In the genomic region with DNA sequence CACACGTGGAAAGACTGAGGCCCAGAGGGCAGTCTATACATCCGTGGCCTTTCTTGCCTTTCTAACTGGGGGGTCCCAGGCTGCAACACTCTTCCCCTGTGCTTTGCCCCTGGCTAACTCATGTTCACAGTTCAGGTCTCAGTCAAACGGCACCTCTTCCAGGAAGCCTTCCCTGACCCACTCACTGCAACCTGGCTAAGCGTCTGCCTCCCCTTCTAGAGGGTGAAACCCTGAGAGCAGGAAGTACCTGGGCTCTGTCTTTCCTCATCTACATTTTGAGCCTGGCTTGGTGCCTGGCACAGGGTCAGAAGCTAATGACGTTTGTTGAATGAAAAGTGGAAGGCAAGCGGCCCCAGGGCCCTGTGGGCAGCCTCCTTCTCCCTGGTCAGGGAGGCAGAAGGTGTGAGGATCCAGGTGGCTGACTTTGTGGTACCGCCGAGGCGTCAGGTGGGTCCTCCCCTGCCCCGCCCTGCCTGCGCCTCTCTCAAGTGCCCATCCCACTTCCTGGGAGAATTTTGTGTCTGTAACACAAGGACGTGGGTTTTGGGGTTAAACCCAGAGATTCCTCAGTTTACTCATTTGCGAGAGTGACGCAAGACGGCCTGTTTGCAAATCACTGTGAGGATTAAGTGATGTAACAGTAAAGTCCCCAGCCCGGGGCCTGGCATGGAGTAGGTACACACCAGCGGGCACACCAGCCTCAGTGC, we compare ENCODE assay signal across 12 cellular contexts. TPM values are rescaled to one million over a fixed set of nuclear protein-coding genes. Genes with fewer than 3 reads are reported as not detected.
DNase-seq lines count a peak whose midpoint lies in the region; ATAC-seq lines count a peak whose summit lies in the region.
"Had no signal": no experiment of that assay in that cellular context is flagged by ENCODE, and none has a peak within 500 bp of the region (broad histone marks: within the 10 kb centered on the region; RNA-seq: fewer than 3 reads in every experiment).

No MANE protein-coding gene starts in this region.

- peaks cover 8 to 11% of the 10 kb centered on the region in 2 donors for H3K4me1 Mint-ChIP-seq in effector memory CD8-positive, alpha-beta T cell (ENCODE audit: low read depth in 2 of 2)

- DNase-seq in RPMI8226: peak; percentile 63
- peak in 1 of 3 experiments; percentile 6 for DNase-seq in effector memory CD8-positive, alpha-beta T cell
- no peak for DNase-seq in neuronal stem cell (ENCODE audit: low spot score)
- DNase-seq in NCI-H2107 (lab: John Stamatoyannopoulos, UW): no peak
- DNase-seq in amygdala (lab: John Stamatoyannopoulos, UW): no peak
- DNase-seq in C1 segment of cervical spinal cord (lab: John Stamatoyannopoulos, UW): no peak
- DNase-seq: activated gamma-delta T cell, NCI-H1930, PC-9 had no signal

- H3K9me3 ChIP-seq in ES-I3 (ENCODE audit: control insufficient read depth, insufficient read depth, low read length) (no peaks in the 10 kb centered on the region), neuronal stem cell (replicated peaks in 1 of 2; ENCODE audit: control insufficient read depth in 2 of 2, insufficient read depth in 1 of 2, low read depth in 1 of 2, low read length in 2 of 2) (no peaks in the 10 kb centered on the region)
- H3K9me3 ChIP-seq: right atrium auricular region, vagina had no signal

- no peak overlapping the region for H2BK15ac ChIP-seq in neuronal stem cell (ENCODE audit: low read length)

- H2BK5ac ChIP-seq in neuronal stem cell (ENCODE audit: low read length): no peak overlapping the region

- H3K18ac ChIP-seq in neuronal stem cell (ENCODE audit: low read length): peak overlapping the region; percentile 76

- H3K14ac ChIP-seq in neuronal stem cell (ENCODE audit: low read length): no peak overlapping the region

- no peaks in the 10 kb centered on the region for H3K36me3 Mint-ChIP-seq in effector memory CD8-positive, alpha-beta T cell (ENCODE audit: insufficient read depth)

- H3K9ac ChIP-seq in ES-I3 (ENCODE audit: low read depth, low read length) (peak overlapping the region; percentile 58; the same call in 1 of the 2 replicates), neuronal stem cell (ENCODE audit: low read depth, low read length, poor library complexity) (no peak overlapping the region)

- H2AK5ac ChIP-seq in neuronal stem cell (ENCODE audit: low read depth, low read length): no peak overlapping the region

- no peak for ATAC-seq in effector memory CD8-positive, alpha-beta T cell (replicated peaks)

- H3K4ac ChIP-seq in neuronal stem cell (ENCODE audit: low read length): no peak overlapping the region

- H3K27me3 Mint-ChIP-seq in effector memory CD8-positive, alpha-beta T cell: no peaks in the 10 kb centered on the region

- H3K4me1 ChIP-seq in ES-I3 (ENCODE audit: insufficient read depth, low read length) (peaks cover 19% of the 10 kb centered on the region; the same call in 1 of the 2 replicates), neuronal stem cell (ENCODE audit: control insufficient read depth in 2 of 2, insufficient read depth in 1 of 2, low read depth in 1 of 2, low read length in 2 of 2) (peaks cover 10% of the 10 kb centered on the region in 2 donors)

- no peak overlapping the region for H3K4me3 ChIP-seq in neuronal stem cell (ENCODE audit: low read length in 2 of 2)

- no peak overlapping the region for H2BK12ac ChIP-seq in neuronal stem cell (ENCODE audit: low read length)

- H2AFZ ChIP-seq in neuronal stem cell (ENCODE audit: low read length): peak overlapping the region; percentile 91
- H2AFZ ChIP-seq: PC-9 had no signal

- peak overlapping the region; percentile 72 to 76 for H3K4me3 Mint-ChIP-seq in effector memory CD8-positive, alpha-beta T cell

- no CpG with 5 or more reads among the region's 17 CpGs for WGBS in neuronal stem cell (ENCODE audit: extremely low coverage in 2 of 2, insufficient read length in 2 of 2, insufficient replicate concordance in 1 of 2), 2 donors

- no peak overlapping the region for H3K4me2 ChIP-seq in neuronal stem cell (ENCODE audit: insufficient read depth, low read length, poor library complexity, severe bottlenecking)

- H3K23ac ChIP-seq in neuronal stem cell (ENCODE audit: low read depth, low read length, poor library complexity): no peak overlapping the region

- H2BK120ac ChIP-seq in neuronal stem cell (ENCODE audit: low read depth, low read length): no peak overlapping the region

- H4K8ac ChIP-seq in neuronal stem cell (ENCODE audit: low read depth, low read length): no peak overlapping the region

- H3K27ac ChIP-seq in neuronal stem cell (replicated peaks; ENCODE audit: low read length): no peak overlapping the region
- H3K27ac ChIP-seq: PC-9, right atrium auricular region had no signal

- H3K27me3 ChIP-seq in neuronal stem cell (ENCODE audit: control insufficient read depth in 3 of 3, insufficient read depth in 3 of 3, low read depth in 1 of 3, low read length in 3 of 3): peaks cover 0 to 31% (median 3%) of the 10 kb centered on the region in 3 experiments
- H3K27me3 ChIP-seq: right atrium auricular region, vagina had no signal

- no peaks in the 10 kb centered on the region for H3K79me1 ChIP-seq in neuronal stem cell (ENCODE audit: low read depth, low read length)

- no peaks in the 10 kb centered on the region for H3K9me3 Mint-ChIP-seq in effector memory CD8-positive, alpha-beta T cell

- H3K36me3 ChIP-seq in ES-I3 (ENCODE audit: insufficient read depth, low read length): no peaks in the 10 kb centered on the region; the same call in 1 of the 2 replicates
- H3K36me3 ChIP-seq in neuronal stem cell (replicated peaks in 1 of 2; ENCODE audit: control insufficient read depth in 2 of 2, insufficient read depth in 2 of 2, low read length in 2 of 2): no peaks in the 10 kb centered on the region
- H3K36me3 ChIP-seq: right atrium auricular region, vagina had no signal

- no peak overlapping the region for H4K91ac ChIP-seq in neuronal stem cell (ENCODE audit: low read depth, low read length, poor library complexity)

- H3K27ac Mint-ChIP-seq in effector memory CD8-positive, alpha-beta T cell: no peak overlapping the region

RNA-seq across cellular contexts. Expression of a gene that starts 32.1 kb away (rescaled TPM):
- not detected for polyA plus RNA-seq in neuronal stem cell (2013, experiment 1 of 2)
- not detected for polyA plus RNA-seq in neuronal stem cell (2013, experiment 2 of 2)

RNA-seq across cellular contexts. Expression of a gene that starts 58.9 kb away (rescaled TPM):
- 18.4 TPM for polyA plus RNA-seq in neuronal stem cell (2013, experiment 1 of 2)
- polyA plus RNA-seq in neuronal stem cell (2013, experiment 2 of 2): 18.0 TPM
